In the genomic region with DNA sequence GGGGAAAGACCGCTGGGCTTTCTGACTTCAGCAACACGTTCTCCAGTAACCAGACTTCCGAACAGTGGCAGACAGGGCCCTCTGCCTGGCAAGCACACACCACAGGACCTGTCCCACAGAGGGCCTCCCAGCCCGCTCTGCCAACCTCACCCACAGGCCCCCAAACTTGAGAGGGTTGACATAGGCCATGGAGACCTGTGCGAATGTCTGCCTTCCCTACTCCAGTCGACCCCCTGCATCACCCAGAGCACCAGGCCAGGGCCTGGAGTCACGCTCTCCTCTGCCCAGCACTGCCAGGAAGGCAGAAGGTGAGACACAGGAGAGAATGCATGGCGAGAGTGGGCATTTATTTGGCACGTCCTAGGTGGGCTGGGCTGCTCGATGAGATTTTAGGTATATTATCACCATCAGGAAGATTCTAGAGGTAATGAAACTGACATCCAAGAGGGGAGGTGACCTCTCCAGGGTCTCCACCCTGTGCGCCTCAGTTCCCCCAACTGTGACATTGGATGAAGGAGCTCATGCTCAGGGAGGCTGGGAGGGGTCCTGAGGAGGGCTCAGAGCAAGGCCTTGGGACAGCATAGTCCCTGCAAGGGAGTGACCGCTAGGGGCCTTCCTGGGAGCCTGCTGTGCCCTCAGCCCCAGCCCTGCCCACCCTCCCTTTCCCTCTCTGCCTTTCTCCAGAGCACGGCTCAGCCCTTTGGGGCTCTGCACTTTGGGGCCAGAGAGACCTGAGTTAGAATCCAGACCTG, we compare ENCODE assay signal across 10 cellular contexts. TPM values are rescaled to one million over a fixed set of nuclear protein-coding genes. Genes with fewer than 3 reads are reported as not detected.
DNase-seq lines count a peak whose midpoint lies in the region; ATAC-seq and TF ChIP-seq lines count a peak whose summit lies in the region.
"Had no signal": no experiment of that assay in that cellular context is flagged by ENCODE, and none has a peak within 500 bp of the region (broad histone marks: within the 10 kb centered on the region; RNA-seq: fewer than 3 reads in every experiment).

No MANE protein-coding gene starts in this region.

- intact Hi-C loops in CD14-positive monocyte (cut with micrococcal nuclease): loop anchor here in 1 of 2 donors (2.0 to 10.0 kb wide), 3 partner anchors 49 to 217 kb away; a partner anchor contains a TSS

- peak overlapping the region in 5 of 7 donors; percentile 7 to 85 (median 83) for H3K27ac Mint-ChIP-seq in CD14-positive monocyte
- H3K27ac Mint-ChIP-seq in T-helper 2 cell treated with Interferon-gamma antibody and Interleukin-4, amounts not matched to agents 5 μg/mL and 100 μg/mL, for 36 hours: no peak overlapping the region

- H3K36me3 Mint-ChIP-seq in CD14-positive monocyte: no peaks in the 10 kb centered on the region
- no peaks in the 10 kb centered on the region for H3K36me3 Mint-ChIP-seq in T-helper 2 cell treated with Interferon-gamma antibody and Interleukin-4, amounts not matched to agents 5 μg/mL and 100 μg/mL, for 36 hours (ENCODE audit: low read depth)

- H3K27ac ChIP-seq in epithelial cell of prostate (peak overlapping the region; percentile 44), SJCRH30 (no peak overlapping the region)
- H3K27ac ChIP-seq: neutrophil had no signal

- peaks cover 8 to 12% (median 11%) of the 10 kb centered on the region in 3 donors for H3K27me3 Mint-ChIP-seq in CD14-positive monocyte (ENCODE audit: low read depth in 3 of 3)
- H3K27me3 Mint-ChIP-seq in T-helper 2 cell treated with Interferon-gamma antibody and Interleukin-4, amounts not matched to agents 5 μg/mL and 100 μg/mL, for 36 hours (ENCODE audit: low read depth): peaks cover 3% of the 10 kb centered on the region

- no peaks in the 10 kb centered on the region for H3K36me3 ChIP-seq in SJCRH30
- H3K36me3 ChIP-seq: neutrophil, Peyer's patch had no signal

- H3K4me3 Mint-ChIP-seq in CD14-positive monocyte: no peak overlapping the region
- H3K4me3 Mint-ChIP-seq in T-helper 2 cell treated with Interferon-gamma antibody and Interleukin-4, amounts not matched to agents 5 μg/mL and 100 μg/mL, for 36 hours: no peak overlapping the region

- H3K4me3 ChIP-seq in retinal pigment epithelial cell (ENCODE audit: low read length) (no peak overlapping the region), SJCRH30 (no peak overlapping the region)

- DNase-seq in CD14-positive monocyte (ENCODE audit: low spot score) (no peak), OCI-M1 (lab: John Stamatoyannopoulos, UW) (peak; percentile 17), epithelial cell of prostate (ENCODE audit: low read depth, low spot score) (no peak), retinal pigment epithelial cell (ENCODE audit: low read depth) (no peak), SJCRH30 (no peak)
- DNase-seq in T-helper 2 cell treated with Interferon-gamma antibody and Interleukin-4, amounts not matched to agents 5 μg/mL and 100 μg/mL, for 36 hours (ENCODE audit: low spot score): no peak

- no peak for TF ChIP-seq CTCF in CD14-positive monocyte (IDR thresholded peaks at IDR 0.05)
- TF ChIP-seq CTCF in retinal pigment epithelial cell (conservative IDR thresholded peaks at IDR 0.05; ENCODE audit: low read depth, low read length): peak; percentile 28

- peaks cover 19% of the 10 kb centered on the region for H3K4me1 Mint-ChIP-seq in CD14-positive monocyte
- peaks cover 2% of the 10 kb centered on the region for H3K4me1 Mint-ChIP-seq in T-helper 2 cell treated with Interferon-gamma antibody and Interleukin-4, amounts not matched to agents 5 μg/mL and 100 μg/mL, for 36 hours (ENCODE audit: low read depth)

- peaks cover 20% of the 10 kb centered on the region for H3K4me1 ChIP-seq in SJCRH30

- ATAC-seq in GM18519 (IDR thresholded peaks at IDR 0.05; ENCODE audit: low FRiP score, unreplicated experiment) (no peak), HG03196 (IDR thresholded peaks at IDR 0.05; ENCODE audit: unreplicated experiment) (no peak)

- H3K9me3 ChIP-seq in SJCRH30 (replicated peaks): no peaks in the 10 kb centered on the region
- H3K9me3 ChIP-seq: neutrophil, Peyer's patch had no signal

- H3K27me3 ChIP-seq in SJCRH30: no peaks in the 10 kb centered on the region
- H3K27me3 ChIP-seq: Peyer's patch had no signal

- no peaks in the 10 kb centered on the region for H3K9me3 Mint-ChIP-seq in CD14-positive monocyte
- H3K9me3 Mint-ChIP-seq in T-helper 2 cell treated with Interferon-gamma antibody and Interleukin-4, amounts not matched to agents 5 μg/mL and 100 μg/mL, for 36 hours: no peaks in the 10 kb centered on the region

RNA-seq across cellular contexts. Expression of a gene that starts 54.9 kb away (rescaled TPM):
- 1,000 to 10,000 TPM; 1,963 to 3,954 TPM for polyA plus RNA-seq in CD14-positive monocyte
- total RNA-seq in SJCRH30 (2014; rRNA removed; shearing (Covaris generic)): 18.1 and 19.4 TPM in 2 replicates
